ENCODE assay signal across 1 cellular context in genomic region chrX:48475774-48476577, GRCh38.
TF ChIP-seq lines count a peak whose summit lies in the region.

Gene FTSJ1, plus strand, starts transcription at chrX:48476199. Its CDS starts 1,849 bp downstream, at chrX:48478048.

TF ChIP-seq in GM12878, 131 proteins besides CTCF, POLR2A, EP300 and RAD21 (continued from another document and continues in another):
- TF ChIP-seq REST (IDR thresholded peaks at IDR 0.05; ENCODE audit: low read depth, low read length) (no peak), RFX5 (IDR thresholded peaks at IDR 0.05; ENCODE audit: low read depth, low read length) (peak; percentile 60), HSF1 (IDR thresholded peaks at IDR 0.05; ENCODE audit: low read depth, low read length) (no peak), ZBTB33 (IDR thresholded peaks at IDR 0.05) (no peak), SKIL (IDR thresholded peaks at IDR 0.05; ENCODE audit: low read depth, poor library complexity, severe bottlenecking) (no peak), RBBP5 (conservative IDR thresholded peaks at IDR 0.05) (no peak), MXI1 (IDR thresholded peaks at IDR 0.05; ENCODE audit: low read depth, low read length) (peak; percentile 91), PBX3 (IDR thresholded peaks at IDR 0.05; ENCODE audit: insufficient replicate concordance, low read depth, low read length) (no peak), IRF5 (IDR thresholded peaks at IDR 0.05; ENCODE audit: borderline replicate concordance) (no peak), YY1 (IDR thresholded peaks at IDR 0.05; ENCODE audit: low read depth, low read length) (peak; percentile 98), MAX (IDR thresholded peaks at IDR 0.05; ENCODE audit: low read depth, low read length) (no peak; the same call in 1 of the 2 replicates), PKNOX1 (IDR thresholded peaks at IDR 0.05) (0 out of 2 replicates have a peak, but pooled peaks have one; percentile 28), HDGF (IDR thresholded peaks at IDR 0.05) (no peak), BCL3 (IDR thresholded peaks at IDR 0.05; ENCODE audit: borderline replicate concordance, insufficient read depth, low read depth, low read length, poor library complexity, severe bottlenecking) (no peak), CBX5 (IDR thresholded peaks at IDR 0.05; ENCODE audit: low read depth) (no peak), E4F1 (IDR thresholded peaks at IDR 0.05; ENCODE audit: borderline replicate concordance, partially characterized antibody) (no peak), NRF1 (conservative IDR thresholded peaks at IDR 0.05; ENCODE audit: low read depth, low read length) (no peak), ZSCAN29 (IDR thresholded peaks at IDR 0.05) (no peak), SUZ12 (IDR thresholded peaks at IDR 0.05; ENCODE audit: unreplicated experiment) (no peak), SMC3 (IDR thresholded peaks at IDR 0.05; ENCODE audit: borderline replicate concordance, low read length) (no peak), SMARCA5 (IDR thresholded peaks at IDR 0.05) (no peak), ATF2 (IDR thresholded peaks at IDR 0.05; ENCODE audit: low read length) (no peak), SUPT20H (IDR thresholded peaks at IDR 0.05; ENCODE audit: borderline replicate concordance, control insufficient read depth, low read depth, low read length) (no peak), PML (IDR thresholded peaks at IDR 0.05; ENCODE audit: low read length) (no peak; the same call in 1 of the 2 replicates), MTA3 (IDR thresholded peaks at IDR 0.05; ENCODE audit: borderline replicate concordance, low read length) (no peak), ZNF592 (IDR thresholded peaks at IDR 0.05) (no peak), TCF12 (IDR thresholded peaks at IDR 0.05; ENCODE audit: low read depth, low read length) (0 out of 2 replicates have a peak, but pooled peaks have one; percentile 19), MEF2B (IDR thresholded peaks at IDR 0.05; ENCODE audit: partially characterized antibody, poor library complexity, severe bottlenecking) (no peak), MTA2 (IDR thresholded peaks at IDR 0.05; ENCODE audit: low read depth) (no peak), ZNF384 (IDR thresholded peaks at IDR 0.05; ENCODE audit: borderline replicate concordance, low read depth, low read length) (no peak), NBN (IDR thresholded peaks at IDR 0.05) (no peak)
